ENCODE assay signal across 18 cellular contexts in the genomic region with DNA sequence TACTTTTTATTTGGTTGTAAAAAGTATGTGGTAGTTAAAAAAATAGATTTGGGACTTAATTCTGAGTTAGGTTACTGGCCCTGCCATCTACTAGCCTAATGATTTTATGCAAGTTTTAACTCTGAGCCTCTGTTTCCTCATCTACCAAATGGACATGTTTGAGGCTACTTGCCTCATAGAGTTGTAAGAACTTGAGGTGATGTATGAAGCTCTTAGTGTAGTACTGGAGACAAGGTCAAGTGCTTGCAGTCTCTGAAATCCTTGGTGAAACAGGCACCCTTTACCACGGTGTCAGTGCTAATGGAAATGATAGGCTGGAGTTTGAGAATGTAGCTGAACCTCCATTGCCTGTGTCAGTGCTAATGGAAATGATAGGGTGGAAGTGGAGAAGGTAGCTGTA. TPM values are rescaled to one million over a fixed set of nuclear protein-coding genes. Genes with fewer than 3 reads are reported as not detected.
DNase-seq lines count a peak whose midpoint lies in the region; TF ChIP-seq lines count a peak whose summit lies in the region.
"Had no signal": no experiment of that assay in that cellular context is flagged by ENCODE, and none has a peak within 500 bp of the region (broad histone marks: within the 10 kb centered on the region; RNA-seq: fewer than 3 reads in every experiment).

No MANE protein-coding gene starts in this region.

- no peak for DNase-seq in activated CD4-positive, alpha-beta memory T cell treated with anti-CD3 and anti-CD28 coated beads for 36 hours
- no peak for DNase-seq in activated CD4-positive, alpha-beta memory T cell treated with anti-CD3 and anti-CD28 coated beads, Interleukin-2, amount 10 ng/mL, durations not matched to agents 7 days and 5 days
- DNase-seq in immature natural killer cell (no peak), superior temporal gyrus (ENCODE audit: extremely low spot score) (no peak), OCI-LY7 (ENCODE audit: low spot score) (no peak), coronary artery (ENCODE audit: low spot score) (no peak)
- DNase-seq: amniotic stem cell; caudate nucleus; effector CD4-positive, alpha-beta T cell; NCI-H1436; NCI-H748 treated with DMSO at 0.1 percent for 48 hours; SHP77 treated with DMSO at 0.1 percent for 48 hours had no signal

- H3K4me1 Mint-ChIP-seq in activated CD4-positive, alpha-beta memory T cell treated with anti-CD3 and anti-CD28 coated beads for 36 hours (ENCODE audit: low read depth): peaks cover 23% of the 10 kb centered on the region
- H3K4me1 Mint-ChIP-seq in activated CD4-positive, alpha-beta memory T cell treated with anti-CD3 and anti-CD28 coated beads, Interleukin-2, amount 10 ng/mL, durations not matched to agents 7 days and 5 days: peaks cover 16% of the 10 kb centered on the region
- H3K4me1 Mint-ChIP-seq in immature natural killer cell: peaks cover 8 to 41% of the 10 kb centered on the region in 2 donors

- H3K4me3 ChIP-seq in KMS-11 (IDR thresholded peaks at IDR 0.05; ENCODE audit: insufficient read depth, low read depth, low read length): no peak overlapping the region
- H3K4me3 ChIP-seq in thymus (ENCODE audit: low read length): no peak overlapping the region
- no peak overlapping the region for H3K4me3 ChIP-seq in OCI-LY7 (ENCODE audit: low read depth, low read length, poor library complexity, severe bottlenecking)
- H3K4me3 ChIP-seq in coronary artery: no peak overlapping the region
- H3K4me3 ChIP-seq: testis had no signal

- intact Hi-C loops in activated CD4-positive, alpha-beta memory T cell treated with anti-CD3 and anti-CD28 coated beads for 36 hours (cut with micrococcal nuclease): no loop called here
- intact Hi-C loops in OCI-LY7 (cut with micrococcal nuclease; ENCODE audit: unreplicated experiment): no loop called here

- peaks cover 2% of the 10 kb centered on the region for H3K36me3 Mint-ChIP-seq in activated CD4-positive, alpha-beta memory T cell treated with anti-CD3 and anti-CD28 coated beads for 36 hours
- peaks cover 7% of the 10 kb centered on the region for H3K36me3 Mint-ChIP-seq in activated CD4-positive, alpha-beta memory T cell treated with anti-CD3 and anti-CD28 coated beads, Interleukin-2, amount 10 ng/mL, durations not matched to agents 7 days and 5 days (ENCODE audit: low read depth)
- no peaks in the 10 kb centered on the region for H3K36me3 Mint-ChIP-seq in immature natural killer cell

- H3K27ac Mint-ChIP-seq in activated CD4-positive, alpha-beta memory T cell treated with anti-CD3 and anti-CD28 coated beads for 36 hours: peak overlapping the region; percentile 23
- H3K27ac Mint-ChIP-seq in activated CD4-positive, alpha-beta memory T cell treated with anti-CD3 and anti-CD28 coated beads, Interleukin-2, amount 10 ng/mL, durations not matched to agents 7 days and 5 days: no peak overlapping the region
- H3K27ac Mint-ChIP-seq in immature natural killer cell: peak overlapping the region; percentile 13 to 60 (median 41)
- H3K27ac Mint-ChIP-seq: activated T-helper 17 cell treated with anti-CD3 and anti-CD28 coated beads, Interleukin-2, amount 50 U/mL, for 72 hours; T-helper 1 cell treated with Interleukin-12 subunit alpha and Interleukin-12 subunit beta and Interleukin-4 antibody, amounts not matched to agents 30 μg/mL and 1 μg/mL, for 36 hours had no signal

- CTCF ChIA-PET in activated CD4-positive, alpha-beta memory T cell treated with anti-CD3 and anti-CD28 coated beads for 36 hours (lab: Charles Lee): interaction anchor here (1.6 kb wide), 1 partner anchor 38 kb away, joined by 4 read pairs; no protein-coding TSS in a partner anchor
- CTCF ChIA-PET in activated CD4-positive, alpha-beta memory T cell treated with anti-CD3 and anti-CD28 coated beads, Interleukin-2, amount 10 ng/mL, durations not matched to agents 7 days and 5 days (lab: Charles Lee): interaction anchor here (0.7 to 0.9 kb wide), 3 partner anchors 20 to 25 kb away, joined by 3 read pairs; no protein-coding TSS in a partner anchor
- CTCF ChIA-PET in OCI-LY7 (lab: Charles Lee; ENCODE audit: unreplicated experiment): interaction anchor here (1.2 kb wide), 1 partner anchor 11 kb away, joined by 4 read pairs; no protein-coding TSS in a partner anchor

- no peaks in the 10 kb centered on the region for H3K27me3 ChIP-seq in KMS-11 (ENCODE audit: insufficient read depth, low read depth)
- no peaks in the 10 kb centered on the region for H3K27me3 ChIP-seq in thymus (ENCODE audit: control insufficient read depth, insufficient read depth)
- H3K27me3 ChIP-seq: testis had no signal

- H3K4me2 ChIP-seq in KMS-11: peak overlapping the region; percentile 77; the same call in 1 of the 2 replicates
- H3K4me2 ChIP-seq in OCI-LY7 (ENCODE audit: low read length): no peak overlapping the region

- no peaks in the 10 kb centered on the region for H3K27me3 Mint-ChIP-seq in activated CD4-positive, alpha-beta memory T cell treated with anti-CD3 and anti-CD28 coated beads for 36 hours
- no peaks in the 10 kb centered on the region for H3K27me3 Mint-ChIP-seq in activated CD4-positive, alpha-beta memory T cell treated with anti-CD3 and anti-CD28 coated beads, Interleukin-2, amount 10 ng/mL, durations not matched to agents 7 days and 5 days
- no peaks in the 10 kb centered on the region for H3K27me3 Mint-ChIP-seq in immature natural killer cell (ENCODE audit: low read depth in 3 of 3)
- H3K27me3 Mint-ChIP-seq: activated T-helper 17 cell treated with anti-CD3 and anti-CD28 coated beads, Interleukin-2, amount 50 U/mL, for 72 hours had no signal

- no peak overlapping the region for H3K9ac ChIP-seq in KMS-11

- WGBS in thymus: 98% methylated on average over 1 of the region's 1 CpG

- H3K4me3 Mint-ChIP-seq in activated CD4-positive, alpha-beta memory T cell treated with anti-CD3 and anti-CD28 coated beads for 36 hours: no peak overlapping the region
- H3K4me3 Mint-ChIP-seq in activated CD4-positive, alpha-beta memory T cell treated with anti-CD3 and anti-CD28 coated beads, Interleukin-2, amount 10 ng/mL, durations not matched to agents 7 days and 5 days: no peak overlapping the region
- no peak overlapping the region for H3K4me3 Mint-ChIP-seq in immature natural killer cell
- H3K4me3 Mint-ChIP-seq: activated T-helper 17 cell treated with anti-CD3 and anti-CD28 coated beads, Interleukin-2, amount 50 U/mL, for 72 hours; T-helper 1 cell treated with Interleukin-12 subunit alpha and Interleukin-12 subunit beta and Interleukin-4 antibody, amounts not matched to agents 30 μg/mL and 1 μg/mL, for 36 hours had no signal

- H4K20me1 ChIP-seq in KMS-11 (ENCODE audit: insufficient read depth) (no peaks in the 10 kb centered on the region), OCI-LY7 (ENCODE audit: insufficient read depth, low read length) (no peaks in the 10 kb centered on the region)

- POLR2A ChIA-PET in activated CD4-positive, alpha-beta memory T cell treated with anti-CD3 and anti-CD28 coated beads for 36 hours (lab: Charles Lee): interaction anchor here (0.7 to 1.3 kb wide), 2 partner anchors 15 to 89 kb away, joined by 3 to 4 read pairs; a partner anchor contains a TSS
- POLR2A ChIA-PET in activated CD4-positive, alpha-beta memory T cell treated with anti-CD3 and anti-CD28 coated beads, Interleukin-2, amount 10 ng/mL, durations not matched to agents 7 days and 5 days (lab: Charles Lee): interaction anchor here (1.0 kb wide), 1 partner anchor 8 kb away, joined by 3 read pairs; no protein-coding TSS in a partner anchor
- POLR2A ChIA-PET in OCI-LY7 (lab: Charles Lee): interaction anchor here (1.3 kb wide), 1 partner anchor 16 kb away, joined by 6 read pairs; a partner anchor contains a TSS

- H2AFZ ChIP-seq in KMS-11 (ENCODE audit: low read depth) (no peak overlapping the region), OCI-LY7 (ENCODE audit: low read length) (no peak overlapping the region)

- H3K27ac ChIP-seq in KMS-11 (peak overlapping the region; percentile 75), thymus (ENCODE audit: low read depth) (peak overlapping the region; percentile 37), OCI-LY7 (ENCODE audit: low read depth, low read length, poor library complexity, severe bottlenecking) (no peak overlapping the region), coronary artery (peak overlapping the region in 1 of 2 donors; percentile 66)
- H3K27ac ChIP-seq: VCaP had no signal

- H3K9me3 Mint-ChIP-seq in activated CD4-positive, alpha-beta memory T cell treated with anti-CD3 and anti-CD28 coated beads for 36 hours: no peaks in the 10 kb centered on the region
- no peaks in the 10 kb centered on the region for H3K9me3 Mint-ChIP-seq in activated CD4-positive, alpha-beta memory T cell treated with anti-CD3 and anti-CD28 coated beads, Interleukin-2, amount 10 ng/mL, durations not matched to agents 7 days and 5 days
- no peaks in the 10 kb centered on the region for H3K9me3 Mint-ChIP-seq in immature natural killer cell
- H3K9me3 Mint-ChIP-seq: activated T-helper 17 cell treated with anti-CD3 and anti-CD28 coated beads, Interleukin-2, amount 50 U/mL, for 72 hours; T-helper 1 cell treated with Interleukin-12 subunit alpha and Interleukin-12 subunit beta and Interleukin-4 antibody, amounts not matched to agents 30 μg/mL and 1 μg/mL, for 36 hours had no signal

- peaks cover 45% of the 10 kb centered on the region for H3K79me2 ChIP-seq in KMS-11 (ENCODE audit: insufficient read depth, low read depth)
- H3K79me2 ChIP-seq in OCI-LY7 (ENCODE audit: insufficient read depth, low read depth, low read length): peaks cover 66% of the 10 kb centered on the region; the same call in 1 of the 2 replicates

- H3K9me3 ChIP-seq in thymus (ENCODE audit: control insufficient read depth) (no peaks in the 10 kb centered on the region), OCI-LY7 (ENCODE audit: low read length) (no peaks in the 10 kb centered on the region)
- H3K9me3 ChIP-seq: testis had no signal

- H3K36me3 ChIP-seq in KMS-11 (ENCODE audit: insufficient read depth): no peaks in the 10 kb centered on the region
- peaks cover 3% of the 10 kb centered on the region for H3K36me3 ChIP-seq in thymus (ENCODE audit: control insufficient read depth, insufficient read depth)
- 0 out of 2 replicates have a peak, but pooled peaks cover 3% of the 10 kb centered on the region for H3K36me3 ChIP-seq in OCI-LY7 (ENCODE audit: insufficient read depth, low read length)

- no TSS peak for BruUV-seq in OCI-LY7 (replicated peaks; lab: Mats Ljungman, UMichigan)

- peaks cover 36% of the 10 kb centered on the region for H3K4me1 ChIP-seq in KMS-11 (ENCODE audit: low read depth, poor library complexity, severe bottlenecking)
- H3K4me1 ChIP-seq in thymus (ENCODE audit: control insufficient read depth, insufficient read depth, low read length): peaks cover 10% of the 10 kb centered on the region
- H3K4me1 ChIP-seq in OCI-LY7 (ENCODE audit: insufficient read depth, low read length, poor library complexity, severe bottlenecking): no peaks in the 10 kb centered on the region

- no peaks in the 10 kb centered on the region for H3K9me2 ChIP-seq in OCI-LY7 (ENCODE audit: insufficient read depth, low read length)

- no peak for TF ChIP-seq CTCF in KMS-11 (conservative IDR thresholded peaks at IDR 0.05; ENCODE audit: low read depth, low read length)
- TF ChIP-seq CTCF in OCI-LY7 (conservative IDR thresholded peaks at IDR 0.05; ENCODE audit: low read length): no peak
- no peak for TF ChIP-seq CTCF in coronary artery (IDR thresholded peaks at IDR 0.05)

RNA-seq across cellular contexts. Expression of a gene that starts 15.3 kb away (rescaled TPM):
- 10 to 100 TPM; 20.7 to 22.8 TPM for total RNA-seq in activated CD4-positive, alpha-beta memory T cell treated with anti-CD3 and anti-CD28 coated beads for 36 hours
- total RNA-seq in activated CD4-positive, alpha-beta memory T cell treated with anti-CD3 and anti-CD28 coated beads, Interleukin-2, amount 10 ng/mL, durations not matched to agents 7 days and 5 days: 10 to 100 TPM; 25.1 to 26.3 TPM
- polyA plus RNA-seq in immature natural killer cell (1 to 10 TPM; 3.4 to 9.5 (median 5.9) TPM), thymus (10.7 TPM)
- total RNA-seq in OCI-LY7 (2014; rRNA removed; shearing (Covaris generic)): 8.7 and 10.4 TPM in 2 replicates
- total RNA-seq in OCI-LY7 (2022): 24.3 and 28.8 TPM in 2 replicates

RNA-seq across cellular contexts. Expression of a gene that starts 26.1 kb away (rescaled TPM):
- 100 to 1,000 TPM; 215 to 228 TPM for total RNA-seq in activated CD4-positive, alpha-beta memory T cell treated with anti-CD3 and anti-CD28 coated beads for 36 hours
- 100 to 1,000 TPM; 208 to 213 TPM for total RNA-seq in activated CD4-positive, alpha-beta memory T cell treated with anti-CD3 and anti-CD28 coated beads, Interleukin-2, amount 10 ng/mL, durations not matched to agents 7 days and 5 days
- polyA plus RNA-seq in immature natural killer cell: 100 to 1,000 TPM; 113 to 136 (median 135) TPM
- polyA plus RNA-seq in thymus: 79.6 TPM
- 93.3 and 117 TPM in 2 replicates for total RNA-seq in OCI-LY7 (2014; rRNA removed; shearing (Covaris generic))
- 164 and 168 TPM in 2 replicates for total RNA-seq in OCI-LY7 (2022)
